7 cellular contexts compared by ENCODE assay signal in genomic region chr2:61538179-61538919, GRCh38. TPM values are rescaled to one million over a fixed set of nuclear protein-coding genes. Genes with fewer than 3 reads are reported as not detected.
DNase-seq lines count a peak whose midpoint lies in the region; ATAC-seq and TF ChIP-seq lines count a peak whose summit lies in the region.

XPO1 (minus strand) TSS chr2:61538356; CDS start chr2:61533897, 4,459 bp downstream.

- no peaks in the 10 kb centered on the region for H3K9me2 ChIP-seq in hepatocyte (replicated peaks; ENCODE audit: insufficient read depth)

- H3K4me2 ChIP-seq in hepatocyte = peak within 1 kb of the TSS; percentile 83

- H3K4me1 ChIP-seq in hepatocyte (ENCODE audit: insufficient read depth) = peaks cover 5% of the 10 kb centered on the region

- peak; percentile 56 for ATAC-seq in GM18508 (IDR thresholded peaks at IDR 0.05; ENCODE audit: insufficient read depth, unreplicated experiment)
- ATAC-seq in HG03025 (IDR thresholded peaks at IDR 0.05; ENCODE audit: low FRiP score, unreplicated experiment) = peak; percentile 87

- H4K20me1 ChIP-seq in hepatocyte (ENCODE audit: insufficient read depth, poor library complexity, severe bottlenecking) = peaks cover 34% of the 10 kb centered on the region

- no peak for TF ChIP-seq CTCF in hepatocyte (IDR thresholded peaks at IDR 0.05; ENCODE audit: poor library complexity)

- peak within 1 kb of the TSS; percentile 95 for H3K27ac ChIP-seq in hepatocyte

- H3K36me3 ChIP-seq in hepatocyte (replicated peaks; ENCODE audit: insufficient read depth, low read depth) = no peaks in the 10 kb centered on the region

- peak within 1 kb of the TSS; percentile 90 for H3K4me3 ChIP-seq in hepatocyte

- DNase-seq in NCI-H2081 (lab: John Stamatoyannopoulos, UW) = peak; percentile 100
- DNase-seq in T1000 (lab: John Stamatoyannopoulos, UW) = peak; percentile 99
- peak; percentile 100 for DNase-seq in astrocyte of the hippocampus (ENCODE audit: low read depth, low spot score)
- DNase-seq in hepatocyte (ENCODE audit: low spot score) = peak; percentile 100
- peak; percentile 99 for DNase-seq in retina

- no peaks in the 10 kb centered on the region for H3K27me3 ChIP-seq in hepatocyte

- peaks cover 37% of the 10 kb centered on the region for H3K79me2 ChIP-seq in hepatocyte

- peak within 1 kb of the TSS; percentile 47 for H2AFZ ChIP-seq in hepatocyte

- no peaks in the 10 kb centered on the region for H3K9me3 ChIP-seq in hepatocyte (ENCODE audit: low read depth)

- 0% methylated on average over 39 of the region's 65 CpGs for WGBS in hepatocyte (ENCODE audit: low lambda C conversion rate, missing lambda C conversion rate)

RNA-seq across cellular contexts. Expression of gene XPO1, which starts in this region (rescaled TPM):
- total RNA-seq in hepatocyte = 151 and 172 TPM in 2 replicates
- 44.1 and 58.3 TPM in 2 replicates for polyA plus RNA-seq in hepatocyte

Comparison
In these comparisons a context has a peak if more than half of its experiments do, and no peak if none do; other contexts are left out.
1. Peak in every context shown above with its lines: DNase-seq, ATAC-seq, H3K4me3 ChIP-seq and H3K27ac ChIP-seq.